ENCODE assay signal across 1 cellular context in the genomic region with DNA sequence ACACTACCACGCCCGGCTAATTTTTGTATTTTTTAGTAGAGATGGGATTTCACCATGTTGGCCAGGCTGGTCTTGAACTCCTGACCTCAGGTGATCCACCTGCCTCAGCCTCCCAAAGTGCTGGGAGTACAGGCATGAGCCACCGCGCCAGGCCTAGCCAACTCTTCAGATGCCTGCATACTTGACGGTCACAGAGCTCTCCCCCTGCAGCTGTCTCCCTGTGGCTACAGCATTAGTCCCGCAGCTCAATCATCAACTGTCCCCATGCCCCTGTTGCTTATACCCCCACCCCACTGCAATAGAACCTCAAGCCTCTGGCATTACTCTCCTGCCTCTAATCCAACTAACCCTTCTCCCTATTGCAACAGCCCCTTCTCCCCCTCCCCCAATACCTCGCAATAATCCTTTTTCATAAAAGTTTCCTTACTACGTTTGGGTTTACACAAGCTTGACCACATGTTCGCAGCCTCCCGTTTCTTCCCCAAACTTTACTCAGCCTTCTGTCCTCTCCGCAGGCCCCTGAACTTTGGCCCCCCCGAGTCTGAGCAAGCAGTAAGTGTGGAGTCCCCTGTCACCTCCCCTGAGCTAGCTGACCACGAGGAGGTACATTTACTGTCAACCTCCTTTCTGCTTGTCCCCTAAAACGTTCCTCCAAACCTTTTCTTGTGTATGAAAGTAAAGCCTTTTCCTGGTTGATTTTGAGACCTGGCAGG.
TF ChIP-seq lines count a peak whose summit lies in the region.

No MANE protein-coding gene starts in this region.

TF ChIP-seq in WTC11, 78 proteins besides CTCF, POLR2A, EP300 and RAD21:
- TF ChIP-seq, protein P1, sequence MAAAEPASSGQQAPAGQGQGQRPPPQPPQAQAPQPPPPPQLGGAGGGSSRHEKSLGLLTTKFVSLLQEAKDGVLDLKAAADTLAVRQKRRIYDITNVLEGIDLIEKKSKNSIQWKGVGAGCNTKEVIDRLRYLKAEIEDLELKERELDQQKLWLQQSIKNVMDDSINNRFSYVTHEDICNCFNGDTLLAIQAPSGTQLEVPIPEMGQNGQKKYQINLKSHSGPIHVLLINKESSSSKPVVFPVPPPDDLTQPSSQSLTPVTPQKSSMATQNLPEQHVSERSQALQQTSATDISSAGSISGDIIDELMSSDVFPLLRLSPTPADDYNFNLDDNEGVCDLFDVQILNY (CRISPR knock-in tag; IDR thresholded peaks at IDR 0.05): no peak
- TF ChIP-seq NR1H2 (CRISPR knock-in tag; IDR thresholded peaks at IDR 0.05): no peak
- no peak for TF ChIP-seq MXD4 (CRISPR knock-in tag; IDR thresholded peaks at IDR 0.05; ENCODE audit: borderline replicate concordance)
- TF ChIP-seq, protein P2, sequence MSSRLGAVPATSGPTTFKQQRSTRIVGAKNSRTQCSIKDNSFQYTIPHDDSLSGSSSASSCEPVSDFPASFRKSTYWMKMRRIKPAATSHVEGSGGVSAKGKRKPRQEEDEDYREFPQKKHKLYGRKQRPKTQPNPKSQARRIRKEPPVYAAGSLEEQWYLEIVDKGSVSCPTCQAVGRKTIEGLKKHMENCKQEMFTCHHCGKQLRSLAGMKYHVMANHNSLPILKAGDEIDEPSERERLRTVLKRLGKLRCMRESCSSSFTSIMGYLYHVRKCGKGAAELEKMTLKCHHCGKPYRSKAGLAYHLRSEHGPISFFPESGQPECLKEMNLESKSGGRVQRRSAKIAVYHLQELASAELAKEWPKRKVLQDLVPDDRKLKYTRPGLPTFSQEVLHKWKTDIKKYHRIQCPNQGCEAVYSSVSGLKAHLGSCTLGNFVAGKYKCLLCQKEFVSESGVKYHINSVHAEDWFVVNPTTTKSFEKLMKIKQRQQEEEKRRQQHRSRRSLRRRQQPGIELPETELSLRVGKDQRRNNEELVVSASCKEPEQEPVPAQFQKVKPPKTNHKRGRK (CRISPR knock-in tag; IDR thresholded peaks at IDR 0.05; ENCODE audit: borderline replicate concordance): no peak
